13 cellular contexts compared by ENCODE assay signal in genomic region chr5:98069876-98070512, GRCh38.
DNase-seq lines count a peak whose midpoint lies in the region; ATAC-seq and TF ChIP-seq lines count a peak whose summit lies in the region.
"Had no signal": no experiment of that assay in that cellular context is flagged by ENCODE, and none has a peak within 500 bp of the region (broad histone marks: within the 10 kb centered on the region; RNA-seq: fewer than 3 reads in every experiment).

No MANE protein-coding gene starts in this region.

- H3K4me1 Mint-ChIP-seq in immature natural killer cell: no peaks in the 10 kb centered on the region
- H3K4me1 Mint-ChIP-seq: central memory CD8-positive, alpha-beta T cell; memory B cell had no signal

- ATAC-seq in GM18858 (IDR thresholded peaks at IDR 0.05; ENCODE audit: unreplicated experiment) (peak; percentile 84), GM21723 (IDR thresholded peaks at IDR 0.05; ENCODE audit: unreplicated experiment) (peak; percentile 78), HG03565 (IDR thresholded peaks at IDR 0.05; ENCODE audit: unreplicated experiment) (peak; percentile 77), HG03457 (IDR thresholded peaks at IDR 0.05; ENCODE audit: unreplicated experiment) (no peak)
- ATAC-seq: gastroesophageal sphincter had no signal

- TF ChIP-seq CTCF in foreskin fibroblast (IDR thresholded peaks at IDR 0.05; ENCODE audit: low read depth, low read length): no peak

- no peaks in the 10 kb centered on the region for H3K27me3 Mint-ChIP-seq in immature natural killer cell (ENCODE audit: low read depth in 3 of 3)
- H3K27me3 Mint-ChIP-seq: central memory CD8-positive, alpha-beta T cell; memory B cell had no signal

- H3K27ac Mint-ChIP-seq in immature natural killer cell: no peak overlapping the region
- H3K27ac Mint-ChIP-seq: memory B cell had no signal

- H3K4me3 Mint-ChIP-seq in immature natural killer cell: no peak overlapping the region
- H3K4me3 Mint-ChIP-seq: central memory CD8-positive, alpha-beta T cell; memory B cell had no signal

- no peaks in the 10 kb centered on the region for H3K36me3 Mint-ChIP-seq in immature natural killer cell
- H3K36me3 Mint-ChIP-seq: memory B cell had no signal

- H3K4me3 ChIP-seq in foreskin fibroblast (ENCODE audit: low read depth in 1 of 2, low read length in 2 of 2): no peak overlapping the region
- H3K4me3 ChIP-seq: gastroesophageal sphincter had no signal

- DNase-seq in foreskin fibroblast (peak; percentile 9 to 53), middle frontal gyrus (ENCODE audit: extremely low spot score, low spot score) (no peak), immature natural killer cell (no peak)
- DNase-seq: GOT3, NCI-H345, T-helper 1 cell had no signal

- H3K9me3 Mint-ChIP-seq in immature natural killer cell: peaks cover 0 to 5% (median 2%) of the 10 kb centered on the region in 6 donors
- H3K9me3 Mint-ChIP-seq: memory B cell had no signal

Comparison
In these comparisons a context has a peak if more than half of its experiments do, and no peak if none do; other contexts are left out.
1. DNase-seq: peak in foreskin fibroblast (2 of 2); none in middle frontal gyrus (single experiment) and immature natural killer cell (0 of 3).